Comparison of ENCODE assay signal across 9 cellular contexts in genomic region chr6:89371849-89372505, GRCh38. TPM values are rescaled to one million over a fixed set of nuclear protein-coding genes. Genes with fewer than 3 reads are reported as not detected.
A peak's percentile ranks its signal among the peaks of the same experiment; 100 is the strongest.
DNase-seq lines count a peak whose midpoint lies in the region; ATAC-seq, FAIRE-seq and TF ChIP-seq lines count a peak whose summit lies in the region.
"Had no signal": no experiment of that assay in that cellular context is flagged by ENCODE, and none has a peak within 500 bp of the region (broad histone marks: within the 10 kb centered on the region; RNA-seq: fewer than 3 reads in every experiment).

No MANE protein-coding gene starts in this region.

- no peak overlapping the region for H3K4me3 Mint-ChIP-seq in activated naive CD4-positive, alpha-beta T cell treated with anti-CD3 and anti-CD28 coated beads for 36 hours

- no peak for TF ChIP-seq POLR2A in H54 (IDR thresholded peaks at IDR 0.05; ENCODE audit: low read depth, low read length)

- FAIRE-seq in H54 (lab: Jason Lieb, UNC) = peak; percentile 89
- FAIRE-seq: islet of Langerhans had no signal

- H3K36me3 ChIP-seq in aorta (ENCODE audit: control insufficient read depth in 1 of 2, insufficient read depth in 2 of 2, low read length in 1 of 2) = no peaks in the 10 kb centered on the region

- no peaks in the 10 kb centered on the region for H3K9me3 Mint-ChIP-seq in activated naive CD4-positive, alpha-beta T cell treated with anti-CD3 and anti-CD28 coated beads for 36 hours

- peak; percentile 98 for TF ChIP-seq CTCF in GM10248 (IDR thresholded peaks at IDR 0.05; ENCODE audit: control extremely low read depth, extremely low read depth, low read depth, missing control alignments)
- peak; percentile 76 for TF ChIP-seq CTCF in LNCAP (IDR thresholded peaks at IDR 0.05)

- peaks cover 15% of the 10 kb centered on the region for H3K4me1 Mint-ChIP-seq in activated naive CD4-positive, alpha-beta T cell treated with anti-CD3 and anti-CD28 coated beads for 36 hours (ENCODE audit: low read depth)

- H3K9me3 ChIP-seq in aorta (ENCODE audit: control insufficient read depth, low read length) = no peaks in the 10 kb centered on the region

- DNase-seq in GM10248 (ENCODE audit: extremely low spot score) (peak; percentile 75), H54 (ENCODE audit: insufficient read length, low spot score) (peak; percentile 57), SKM-1 (lab: John Stamatoyannopoulos, UW; ENCODE audit: unreplicated experiment) (peak; percentile 59), Right ventricle myocardium superior (peak; percentile 84), putamen (ENCODE audit: low spot score) (peak; percentile 86), aorta (peak; percentile 85 to 93)
- peak; percentile 81 for DNase-seq in activated naive CD4-positive, alpha-beta T cell treated with anti-CD3 and anti-CD28 coated beads for 36 hours

- no peaks in the 10 kb centered on the region for H3K27me3 Mint-ChIP-seq in activated naive CD4-positive, alpha-beta T cell treated with anti-CD3 and anti-CD28 coated beads for 36 hours (ENCODE audit: low read depth)

- no peaks in the 10 kb centered on the region for H3K4me1 ChIP-seq in aorta (ENCODE audit: control insufficient read depth in 1 of 2, insufficient read depth in 2 of 2, low read length in 2 of 2)

- H3K36me3 Mint-ChIP-seq in activated naive CD4-positive, alpha-beta T cell treated with anti-CD3 and anti-CD28 coated beads for 36 hours (ENCODE audit: low read depth) = no peaks in the 10 kb centered on the region

- peak; percentile 89 for ATAC-seq in Right ventricle myocardium superior (ENCODE audit: poor library complexity)
- peak; percentile 90 for ATAC-seq in aorta (ENCODE audit: low FRiP score)

- no peak overlapping the region for H3K4me3 ChIP-seq in aorta (ENCODE audit: low read length in 2 of 2)

- H3K27ac ChIP-seq in aorta (ENCODE audit: low read depth in 1 of 2, low read length in 2 of 2) = no peak overlapping the region

- 27 to 29% methylated on average over 8 of the region's 8 CpGs for WGBS in aorta, 2 donors

- POLR2A ChIA-PET in GM10248 (lab: Yijun Ruan, JAX) = interaction anchor here (0.5 kb wide), 1 partner anchor 19 kb away, joined by 3 read pairs; the partner anchor contains the start of gene UBE2J1

- intact Hi-C loops in activated naive CD4-positive, alpha-beta T cell treated with anti-CD3 and anti-CD28 coated beads for 36 hours (cut with micrococcal nuclease) = loop anchor here (1.0 to 2.0 kb wide), 5 partner anchors 20 to 390 kb away; partner anchors contain the start of genes ANKRD6 and UBE2J1
- intact Hi-C loops in Right ventricle myocardium superior (cut with DNase I) (loop anchor here (5.0 kb wide), 1 partner anchor 40 kb away; the partner anchor contains the start of gene RRAGD), aorta (cut with DNase I) (loop anchor here in 1 of 2 donors (5.0 kb wide), 1 partner anchor 240 kb away; no protein-coding TSS in a partner anchor)

- H3K27ac Mint-ChIP-seq in activated naive CD4-positive, alpha-beta T cell treated with anti-CD3 and anti-CD28 coated beads for 36 hours = no peak overlapping the region

- CTCF ChIA-PET in GM10248 (lab: Yijun Ruan, JAX) = interaction anchor here (0.5 to 3.5 kb wide), 69 partner anchors 9 to 465 kb away, joined by 3 to 50 read pairs (median 5); partner anchors contain the start of genes LYRM2, RNGTT, RRAGD and UBE2J1
- CTCF ChIA-PET in activated naive CD4-positive, alpha-beta T cell treated with anti-CD3 and anti-CD28 coated beads for 36 hours (lab: Charles Lee) = interaction anchor here (0.5 to 2.9 kb wide), 54 partner anchors 9 to 628 kb away, joined by 3 to 41 read pairs (median 4); partner anchors contain the start of genes ANKRD6, GABRR2, LYRM2 and RRAGD

- no peaks in the 10 kb centered on the region for H3K27me3 ChIP-seq in aorta (ENCODE audit: control insufficient read depth in 1 of 2, insufficient read depth in 2 of 2, low read length in 1 of 2)

RNA-seq across cellular contexts. Expression of gene UBE2J1, which starts 19.5 kb away (rescaled TPM):
- 10 to 100 TPM; 10.8 to 10.9 TPM for total RNA-seq in activated naive CD4-positive, alpha-beta T cell treated with anti-CD3 and anti-CD28 coated beads for 36 hours
- total RNA-seq in Right ventricle myocardium superior (11.9 TPM), aorta (10 to 100 TPM; 34.1 to 38.7 TPM)
- polyA plus RNA-seq in aorta = 10 to 100 TPM; 18.6 to 29.7 TPM

RNA-seq across cellular contexts. Expression of gene RRAGD, which starts 40.1 kb away (rescaled TPM):
- 10 to 100 TPM; 11.3 to 13.2 TPM for total RNA-seq in activated naive CD4-positive, alpha-beta T cell treated with anti-CD3 and anti-CD28 coated beads for 36 hours
- total RNA-seq in Right ventricle myocardium superior = 130 TPM
- total RNA-seq in aorta = 10 to 100 TPM; 16.2 to 17.8 TPM
- polyA plus RNA-seq in aorta = 1 to 10 TPM; 3.2 to 9.4 TPM

RNA-seq across cellular contexts. Expression of gene GABRR2, which starts 56.9 kb away (rescaled TPM):
- not detected for total RNA-seq in activated naive CD4-positive, alpha-beta T cell treated with anti-CD3 and anti-CD28 coated beads for 36 hours
- 0.54 TPM for total RNA-seq in Right ventricle myocardium superior
- 1 to 10 TPM; 3.3 to 3.6 TPM for total RNA-seq in aorta
- under 1 TPM in 1 of 2 donors, not detected in 1; 0.82 TPM for polyA plus RNA-seq in aorta
